23 cellular contexts compared by ENCODE assay signal in genomic region chr17:64057701-64058263, GRCh38. TPM values are rescaled to one million over a fixed set of nuclear protein-coding genes. Genes with fewer than 3 reads are reported as not detected.
DNase-seq lines count a peak whose midpoint lies in the region; ATAC-seq and TF ChIP-seq lines count a peak whose summit lies in the region.
"Had no signal": no experiment of that assay in that cellular context is flagged by ENCODE, and none has a peak within 500 bp of the region (broad histone marks: within the 10 kb centered on the region; RNA-seq: fewer than 3 reads in every experiment).

No MANE protein-coding gene starts in this region.

- no peak overlapping the region for H3K4me3 Mint-ChIP-seq in activated CD4-positive, alpha-beta T cell treated with anti-CD3 and anti-CD28 coated beads, Interleukin-2, amount 10 ng/mL, durations not matched to agents 7 days and 5 days
- H3K4me3 Mint-ChIP-seq in activated CD4-positive, alpha-beta memory T cell treated with anti-CD3 and anti-CD28 coated beads, Interleukin-2, amount 10 ng/mL, durations not matched to agents 7 days and 5 days, result no peak overlapping the region
- H3K4me3 Mint-ChIP-seq: activated T-helper 1 cell treated with anti-CD3 and anti-CD28 coated beads, Interleukin-12 subunit alpha, Interleukin-12 subunit beta, Interleukin-2, Interleukin-4 antibody, amounts not matched to agents 30 ng/mL and 10 ng/mL and 1 ng/mL, durations not matched to agents 14 hours and 24 hours and 36 hours; type B pancreatic cell had no signal

- H3K36me3 Mint-ChIP-seq in activated CD4-positive, alpha-beta T cell treated with anti-CD3 and anti-CD28 coated beads, Interleukin-2, amount 10 ng/mL, durations not matched to agents 7 days and 5 days (ENCODE audit: low read depth), result peaks cover 83% of the 10 kb centered on the region
- H3K36me3 Mint-ChIP-seq in activated CD4-positive, alpha-beta memory T cell treated with anti-CD3 and anti-CD28 coated beads, Interleukin-2, amount 10 ng/mL, durations not matched to agents 7 days and 5 days (ENCODE audit: low read depth), result peaks cover 98% of the 10 kb centered on the region

- intact Hi-C loops in esophagus squamous epithelium (cut with DNase I), result no loop called here

- H3K36me3 ChIP-seq in KOPT-K1 (ENCODE audit: insufficient read depth, low read length) (peaks cover 97% of the 10 kb centered on the region), esophagus squamous epithelium (peaks cover 11 to 94% (median 17%) of the 10 kb centered on the region in 3 donors)
- H3K36me3 ChIP-seq: ovary had no signal

- no peaks in the 10 kb centered on the region for H3K9me3 Mint-ChIP-seq in activated CD4-positive, alpha-beta T cell treated with anti-CD3 and anti-CD28 coated beads, Interleukin-2, amount 10 ng/mL, durations not matched to agents 7 days and 5 days
- H3K9me3 Mint-ChIP-seq in activated CD4-positive, alpha-beta memory T cell treated with anti-CD3 and anti-CD28 coated beads, Interleukin-2, amount 10 ng/mL, durations not matched to agents 7 days and 5 days, result no peaks in the 10 kb centered on the region
- H3K9me3 Mint-ChIP-seq: activated T-helper 1 cell treated with anti-CD3 and anti-CD28 coated beads, Interleukin-12 subunit alpha, Interleukin-12 subunit beta, Interleukin-2, Interleukin-4 antibody, amounts not matched to agents 30 ng/mL and 10 ng/mL and 1 ng/mL, durations not matched to agents 14 hours and 24 hours and 36 hours; type B pancreatic cell had no signal

- no peak for TF ChIP-seq POLR2A in esophagus squamous epithelium (IDR thresholded peaks at IDR 0.05)

- H3K4me1 Mint-ChIP-seq in activated CD4-positive, alpha-beta T cell treated with anti-CD3 and anti-CD28 coated beads, Interleukin-2, amount 10 ng/mL, durations not matched to agents 7 days and 5 days, result peaks cover 63% of the 10 kb centered on the region
- H3K4me1 Mint-ChIP-seq in activated CD4-positive, alpha-beta memory T cell treated with anti-CD3 and anti-CD28 coated beads, Interleukin-2, amount 10 ng/mL, durations not matched to agents 7 days and 5 days, result peaks cover 80% of the 10 kb centered on the region

- TF ChIP-seq CTCF in esophagus squamous epithelium (IDR thresholded peaks at IDR 0.05), result no peak

- no peak for DNase-seq in activated CD4-positive, alpha-beta T cell treated with anti-CD3 and anti-CD28 coated beads, Interleukin-2, amount 10 ng/mL, durations not matched to agents 7 days and 5 days
- no peak for DNase-seq in activated CD4-positive, alpha-beta T cell treated with anti-CD3 and anti-CD28 coated beads for 48 hours
- no peak for DNase-seq in activated CD4-positive, alpha-beta memory T cell treated with anti-CD3 and anti-CD28 coated beads, Interleukin-2, amount 10 ng/mL, durations not matched to agents 7 days and 5 days
- DNase-seq in left lobe of liver (ENCODE audit: low spot score), result no peak
- no peak for DNase-seq in esophagus squamous epithelium (lab: John Stamatoyannopoulos, UW)
- DNase-seq in NCI-H510A (lab: John Stamatoyannopoulos, UW), result no peak
- DNase-seq: activated CD4-positive, alpha-beta T cell treated with anti-CD3 and anti-CD28 coated beads, Interleukin-2, amount 50 U/mL, for 1 hour; caudate nucleus; DMS53; islet precursor cell; NCI-H2081 treated with DMSO at 0.1 percent for 48 hours; NCI-H524 treated with DMSO at 0.1 percent for 48 hours; sigmoid colon; stimulated activated CD4-positive, alpha-beta T cell treated with anti-CD3 and anti-CD28 coated beads, Interleukin-1b, Interleukin-23, amount 100 ng/mL, for 48 hours; stomach had no signal

- no peak overlapping the region for H3K4me3 ChIP-seq in esophagus squamous epithelium
- H3K4me3 ChIP-seq: esophagus muscularis mucosa, ovary, sigmoid colon, stomach had no signal

- H3K27ac ChIP-seq in KOPT-K1 (ENCODE audit: low read depth, low read length, poor library complexity, severe bottlenecking), result peak overlapping the region; percentile 16
- no peak overlapping the region for H3K27ac ChIP-seq in esophagus squamous epithelium
- H3K27ac ChIP-seq: C4-2B, esophagus muscularis mucosa, ovary, sigmoid colon had no signal

- H3K27ac Mint-ChIP-seq in activated CD4-positive, alpha-beta T cell treated with anti-CD3 and anti-CD28 coated beads, Interleukin-2, amount 10 ng/mL, durations not matched to agents 7 days and 5 days, result peak overlapping the region; percentile 42
- peak overlapping the region; percentile 70 for H3K27ac Mint-ChIP-seq in activated CD4-positive, alpha-beta memory T cell treated with anti-CD3 and anti-CD28 coated beads, Interleukin-2, amount 10 ng/mL, durations not matched to agents 7 days and 5 days

- no peaks in the 10 kb centered on the region for H3K27me3 Mint-ChIP-seq in activated CD4-positive, alpha-beta T cell treated with anti-CD3 and anti-CD28 coated beads, Interleukin-2, amount 10 ng/mL, durations not matched to agents 7 days and 5 days
- no peaks in the 10 kb centered on the region for H3K27me3 Mint-ChIP-seq in activated CD4-positive, alpha-beta memory T cell treated with anti-CD3 and anti-CD28 coated beads, Interleukin-2, amount 10 ng/mL, durations not matched to agents 7 days and 5 days
- H3K27me3 Mint-ChIP-seq: type B pancreatic cell had no signal

- ATAC-seq in left lobe of liver (peak; percentile 69), HG02763 (IDR thresholded peaks at IDR 0.05; ENCODE audit: unreplicated experiment) (no peak)

- H3K27me3 ChIP-seq in esophagus squamous epithelium, result no peaks in the 10 kb centered on the region
- H3K27me3 ChIP-seq: esophagus muscularis mucosa, ovary, sigmoid colon, stomach had no signal

- H3K9me3 ChIP-seq in KOPT-K1 (ENCODE audit: insufficient read depth, low read length, poor library complexity, severe bottlenecking), result no peaks in the 10 kb centered on the region
- no peaks in the 10 kb centered on the region for H3K9me3 ChIP-seq in esophagus squamous epithelium
- H3K9me3 ChIP-seq: esophagus muscularis mucosa, ovary, sigmoid colon, stomach had no signal

- POLR2A ChIA-PET in activated CD4-positive, alpha-beta T cell treated with anti-CD3 and anti-CD28 coated beads, Interleukin-2, amount 10 ng/mL, durations not matched to agents 7 days and 5 days (lab: Charles Lee), result no interaction called here
- POLR2A ChIA-PET in activated CD4-positive, alpha-beta memory T cell treated with anti-CD3 and anti-CD28 coated beads, Interleukin-2, amount 10 ng/mL, durations not matched to agents 7 days and 5 days (lab: Charles Lee), result interaction anchor here (1.0 to 1.8 kb wide), 6 partner anchors 22 to 448 kb away, joined by 3 to 8 read pairs (median 4); partner anchors contain the start of genes CEP95, DDX5 and ERN1

- peaks cover 3 to 18% (median 6%) of the 10 kb centered on the region in 3 donors for H3K4me1 ChIP-seq in esophagus squamous epithelium
- H3K4me1 ChIP-seq: esophagus muscularis mucosa, sigmoid colon had no signal

- WGBS in esophagus squamous epithelium, 2 donors, result 93% methylated on average over 8 of the region's 9 CpGs; no CpG with 5 or more reads in 1 of the 2 donors

- CTCF ChIA-PET in activated CD4-positive, alpha-beta T cell treated with anti-CD3 and anti-CD28 coated beads, Interleukin-2, amount 10 ng/mL, durations not matched to agents 7 days and 5 days (lab: Charles Lee), result interaction anchor here (1.0 to 1.4 kb wide), 4 partner anchors 12 to 125 kb away, joined by 3 read pairs; partner anchors contain the start of gene CD79B
- CTCF ChIA-PET in activated CD4-positive, alpha-beta memory T cell treated with anti-CD3 and anti-CD28 coated beads, Interleukin-2, amount 10 ng/mL, durations not matched to agents 7 days and 5 days (lab: Charles Lee), result interaction anchor here (0.8 to 1.5 kb wide), 2 partner anchors 33 to 76 kb away, joined by 4 to 10 read pairs; no protein-coding TSS in a partner anchor

RNA-seq across cellular contexts. Expression of gene ICAM2, which starts 37.3 kb away (rescaled TPM):
- 100 to 1,000 TPM; 113 to 116 TPM for total RNA-seq in activated CD4-positive, alpha-beta T cell treated with anti-CD3 and anti-CD28 coated beads, Interleukin-2, amount 10 ng/mL, durations not matched to agents 7 days and 5 days
- 100 to 1,000 TPM; 118 to 122 TPM for total RNA-seq in activated CD4-positive, alpha-beta memory T cell treated with anti-CD3 and anti-CD28 coated beads, Interleukin-2, amount 10 ng/mL, durations not matched to agents 7 days and 5 days
- total RNA-seq in left lobe of liver (5.3 TPM), esophagus squamous epithelium (10 to 100 TPM in 2 of 4 donors, 1 to 10 TPM in 1, not detected in 1; 2.8 to 28.8 (median 11.8) TPM)

RNA-seq across cellular contexts. Expression of gene PRR29, which starts 59.6 kb away (rescaled TPM):
- 1 to 10 TPM; 3.8 TPM for total RNA-seq in activated CD4-positive, alpha-beta T cell treated with anti-CD3 and anti-CD28 coated beads, Interleukin-2, amount 10 ng/mL, durations not matched to agents 7 days and 5 days
- 10 to 100 TPM; 12.0 to 15.1 TPM for total RNA-seq in activated CD4-positive, alpha-beta memory T cell treated with anti-CD3 and anti-CD28 coated beads, Interleukin-2, amount 10 ng/mL, durations not matched to agents 7 days and 5 days
- total RNA-seq in left lobe of liver, result 0.18 TPM
- under 1 TPM in 1 of 4 donors, not detected in 3; 0.09 TPM for total RNA-seq in esophagus squamous epithelium
- total RNA-seq: sigmoid colon, SK-MEL-5 had no signal
